1 cellular context compared by ENCODE assay signal in the genomic region with DNA sequence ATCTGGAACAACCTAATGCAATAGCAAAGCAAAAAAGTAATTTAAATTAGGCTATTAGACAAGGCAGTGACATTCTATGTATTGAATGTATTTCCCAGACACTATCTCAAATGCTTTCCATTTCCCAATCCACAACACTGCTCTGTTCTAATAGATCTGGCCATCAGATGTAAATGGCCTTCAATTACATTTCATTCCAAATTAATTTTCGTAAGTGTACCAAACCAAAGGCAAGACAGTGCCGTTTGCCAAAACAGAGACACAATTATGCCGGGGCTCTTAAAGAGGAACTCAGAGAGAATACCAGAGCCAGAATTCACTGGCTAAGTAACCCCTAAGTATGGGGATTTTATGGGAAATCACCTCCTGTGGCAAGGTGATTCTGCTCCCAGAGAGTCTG.
TF ChIP-seq lines count a peak whose summit lies in the region.

No MANE protein-coding gene starts in this region.

TF ChIP-seq in GM23338, 12 proteins besides CTCF, POLR2A, EP300 and RAD21 (continued from another document):
- TF ChIP-seq, protein P1, sequence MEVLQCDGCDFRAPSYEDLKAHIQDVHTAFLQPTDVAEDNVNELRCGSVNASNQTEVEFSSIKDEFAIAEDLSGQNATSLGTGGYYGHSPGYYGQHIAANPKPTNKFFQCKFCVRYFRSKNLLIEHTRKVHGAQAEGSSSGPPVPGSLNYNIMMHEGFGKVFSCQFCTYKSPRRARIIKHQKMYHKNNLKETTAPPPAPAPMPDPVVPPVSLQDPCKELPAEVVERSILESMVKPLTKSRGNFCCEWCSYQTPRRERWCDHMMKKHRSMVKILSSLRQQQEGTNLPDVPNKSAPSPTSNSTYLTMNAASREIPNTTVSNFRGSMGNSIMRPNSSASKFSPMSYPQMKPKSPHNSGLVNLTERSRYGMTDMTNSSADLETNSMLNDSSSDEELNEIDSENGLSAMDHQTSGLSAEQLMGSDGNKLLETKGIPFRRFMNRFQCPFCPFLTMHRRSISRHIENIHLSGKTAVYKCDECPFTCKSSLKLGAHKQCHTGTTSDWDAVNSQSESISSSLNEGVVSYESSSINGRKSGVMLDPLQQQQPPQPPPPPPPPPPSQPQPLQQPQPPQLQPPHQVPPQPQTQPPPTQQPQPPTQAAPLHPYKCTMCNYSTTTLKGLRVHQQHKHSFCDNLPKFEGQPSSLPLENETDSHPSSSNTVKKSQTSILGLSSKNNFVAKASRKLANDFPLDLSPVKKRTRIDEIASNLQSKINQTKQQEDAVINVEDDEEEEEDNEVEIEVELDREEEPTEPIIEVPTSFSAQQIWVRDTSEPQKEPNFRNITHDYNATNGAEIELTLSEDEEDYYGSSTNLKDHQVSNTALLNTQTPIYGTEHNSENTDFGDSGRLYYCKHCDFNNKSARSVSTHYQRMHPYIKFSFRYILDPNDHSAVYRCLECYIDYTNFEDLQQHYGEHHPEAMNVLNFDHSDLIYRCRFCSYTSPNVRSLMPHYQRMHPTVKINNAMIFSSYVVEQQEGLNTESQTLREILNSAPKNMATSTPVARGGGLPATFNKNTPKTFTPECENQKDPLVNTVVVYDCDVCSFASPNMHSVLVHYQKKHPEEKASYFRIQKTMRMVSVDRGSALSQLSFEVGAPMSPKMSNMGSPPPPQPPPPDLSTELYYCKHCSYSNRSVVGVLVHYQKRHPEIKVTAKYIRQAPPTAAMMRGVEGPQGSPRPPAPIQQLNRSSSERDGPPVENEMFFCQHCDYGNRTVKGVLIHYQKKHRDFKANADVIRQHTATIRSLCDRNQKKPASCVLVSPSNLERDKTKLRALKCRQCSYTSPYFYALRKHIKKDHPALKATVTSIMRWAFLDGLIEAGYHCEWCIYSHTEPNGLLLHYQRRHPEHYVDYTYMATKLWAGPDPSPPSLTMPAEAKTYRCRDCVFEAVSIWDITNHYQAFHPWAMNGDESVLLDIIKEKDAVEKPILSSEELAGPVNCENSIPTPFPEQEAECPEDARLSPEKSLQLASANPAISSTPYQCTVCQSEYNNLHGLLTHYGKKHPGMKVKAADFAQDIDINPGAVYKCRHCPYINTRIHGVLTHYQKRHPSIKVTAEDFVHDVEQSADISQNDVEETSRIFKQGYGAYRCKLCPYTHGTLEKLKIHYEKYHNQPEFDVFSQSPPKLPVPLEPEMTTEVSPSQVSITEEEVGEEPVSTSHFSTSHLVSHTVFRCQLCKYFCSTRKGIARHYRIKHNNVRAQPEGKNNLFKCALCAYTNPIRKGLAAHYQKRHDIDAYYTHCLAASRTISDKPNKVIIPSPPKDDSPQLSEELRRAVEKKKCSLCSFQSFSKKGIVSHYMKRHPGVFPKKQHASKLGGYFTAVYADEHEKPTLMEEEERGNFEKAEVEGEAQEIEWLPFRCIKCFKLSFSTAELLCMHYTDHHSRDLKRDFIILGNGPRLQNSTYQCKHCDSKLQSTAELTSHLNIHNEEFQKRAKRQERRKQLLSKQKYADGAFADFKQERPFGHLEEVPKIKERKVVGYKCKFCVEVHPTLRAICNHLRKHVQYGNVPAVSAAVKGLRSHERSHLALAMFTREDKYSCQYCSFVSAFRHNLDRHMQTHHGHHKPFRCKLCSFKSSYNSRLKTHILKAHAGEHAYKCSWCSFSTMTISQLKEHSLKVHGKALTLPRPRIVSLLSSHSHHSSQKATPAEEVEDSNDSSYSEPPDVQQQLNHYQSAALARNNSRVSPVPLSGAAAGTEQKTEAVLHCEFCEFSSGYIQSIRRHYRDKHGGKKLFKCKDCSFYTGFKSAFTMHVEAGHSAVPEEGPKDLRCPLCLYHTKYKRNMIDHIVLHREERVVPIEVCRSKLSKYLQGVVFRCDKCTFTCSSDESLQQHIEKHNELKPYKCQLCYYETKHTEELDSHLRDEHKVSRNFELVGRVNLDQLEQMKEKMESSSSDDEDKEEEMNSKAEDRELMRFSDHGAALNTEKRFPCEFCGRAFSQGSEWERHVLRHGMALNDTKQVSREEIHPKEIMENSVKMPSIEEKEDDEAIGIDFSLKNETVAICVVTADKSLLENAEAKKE (CRISPR knock-in tag; IDR thresholded peaks at IDR 0.05), result no peak
- TF ChIP-seq STAT1 (IDR thresholded peaks at IDR 0.05; ENCODE audit: unreplicated experiment) (no peak), CREB1 (CRISPR knock-in tag; IDR thresholded peaks at IDR 0.05; ENCODE audit: low read depth) (no peak), POLR2AphosphoS5 (IDR thresholded peaks at IDR 0.05; ENCODE audit: low read depth) (no peak), ZNF114 (CRISPR knock-in tag; IDR thresholded peaks at IDR 0.05) (no peak), JUNB (IDR thresholded peaks at IDR 0.05; ENCODE audit: unreplicated experiment) (no peak), ZNF331 (CRISPR knock-in tag; IDR thresholded peaks at IDR 0.05; ENCODE audit: low read depth) (no peak), EZH2phosphoT487 (IDR thresholded peaks at IDR 0.05; ENCODE audit: unreplicated experiment) (no peak), NANOG (IDR thresholded peaks at IDR 0.05; ENCODE audit: borderline replicate concordance) (no peak)
- TF ChIP-seq, protein P2, sequence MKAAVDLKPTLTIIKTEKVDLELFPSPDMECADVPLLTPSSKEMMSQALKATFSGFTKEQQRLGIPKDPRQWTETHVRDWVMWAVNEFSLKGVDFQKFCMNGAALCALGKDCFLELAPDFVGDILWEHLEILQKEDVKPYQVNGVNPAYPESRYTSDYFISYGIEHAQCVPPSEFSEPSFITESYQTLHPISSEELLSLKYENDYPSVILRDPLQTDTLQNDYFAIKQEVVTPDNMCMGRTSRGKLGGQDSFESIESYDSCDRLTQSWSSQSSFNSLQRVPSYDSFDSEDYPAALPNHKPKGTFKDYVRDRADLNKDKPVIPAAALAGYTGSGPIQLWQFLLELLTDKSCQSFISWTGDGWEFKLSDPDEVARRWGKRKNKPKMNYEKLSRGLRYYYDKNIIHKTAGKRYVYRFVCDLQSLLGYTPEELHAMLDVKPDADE (IDR thresholded peaks at IDR 0.05), result no peak
TF ChIP-seq in GM23338: peak in this region for 0.
